Comparison of ENCODE assay signal across 18 cellular contexts in genomic region chr1:34790985-34791384, GRCh38. TPM values are rescaled to one million over a fixed set of nuclear protein-coding genes. Genes with fewer than 3 reads are reported as not detected.
"Had no signal": no experiment of that assay in that cellular context is flagged by ENCODE, and none has a peak within 500 bp of the region (broad histone marks: within the 10 kb centered on the region; RNA-seq: fewer than 3 reads in every experiment).

No MANE protein-coding gene starts in this region.

- H3K27ac Mint-ChIP-seq: activated CD4-positive, alpha-beta memory T cell treated with anti-CD3 and anti-CD28 coated beads, Interleukin-2, amount 10 ng/mL, durations not matched to agents 7 days and 5 days; activated naive CD8-positive, alpha-beta T cell treated with anti-CD3 and anti-CD28 coated beads, Interleukin-2, amount 10 ng/mL, durations not matched to agents 7 days and 5 days; activated T-cell treated with anti-CD3 and anti-CD28 coated beads, Interleukin-2, amount 50 U/mL, for 72 hours; progenitor cell of endocrine pancreas had no signal

- H3K4me1 Mint-ChIP-seq: activated CD4-positive, alpha-beta memory T cell treated with anti-CD3 and anti-CD28 coated beads, Interleukin-2, amount 10 ng/mL, durations not matched to agents 7 days and 5 days had no signal

- H3K4me3 Mint-ChIP-seq: activated CD4-positive, alpha-beta memory T cell treated with anti-CD3 and anti-CD28 coated beads, Interleukin-2, amount 10 ng/mL, durations not matched to agents 7 days and 5 days; activated naive CD8-positive, alpha-beta T cell treated with anti-CD3 and anti-CD28 coated beads, Interleukin-2, amount 10 ng/mL, durations not matched to agents 7 days and 5 days; activated T-cell treated with anti-CD3 and anti-CD28 coated beads, Interleukin-2, amount 50 U/mL, for 72 hours had no signal

- H3K9me3 Mint-ChIP-seq: activated CD4-positive, alpha-beta memory T cell treated with anti-CD3 and anti-CD28 coated beads, Interleukin-2, amount 10 ng/mL, durations not matched to agents 7 days and 5 days; activated naive CD8-positive, alpha-beta T cell treated with anti-CD3 and anti-CD28 coated beads, Interleukin-2, amount 10 ng/mL, durations not matched to agents 7 days and 5 days; activated T-cell treated with anti-CD3 and anti-CD28 coated beads, Interleukin-2, amount 50 U/mL, for 72 hours; naive B cell had no signal

- H3K27ac ChIP-seq: cardiac muscle cell, thyroid gland had no signal

- ATAC-seq: activated T-cell treated with anti-CD3 and anti-CD28 coated beads, Interleukin-2, amount 50 U/mL, for 72 hours had no signal

- H3K36me3 ChIP-seq: cardiac muscle cell, thyroid gland had no signal

- H3K36me3 Mint-ChIP-seq: activated naive CD8-positive, alpha-beta T cell treated with anti-CD3 and anti-CD28 coated beads, Interleukin-2, amount 10 ng/mL, durations not matched to agents 7 days and 5 days; naive B cell had no signal

- DNase-seq: activated CD4-positive, alpha-beta memory T cell treated with anti-CD3 and anti-CD28 coated beads, Interleukin-2, amount 10 ng/mL, durations not matched to agents 7 days and 5 days; activated CD4-positive, alpha-beta T cell treated with anti-CD3 and anti-CD28 coated beads for 1 hour; activated gamma-delta T cell treated with Interleukin-2 at 50 U/mL for 16 hours; activated naive CD8-positive, alpha-beta T cell treated with anti-CD3 and anti-CD28 coated beads, Interleukin-2, amount 10 ng/mL, durations not matched to agents 7 days and 5 days; activated T-cell treated with anti-CD3 and anti-CD28 coated beads, Interleukin-2, amount 50 U/mL, for 72 hours; anterior cingulate cortex; effector memory CD4-positive, alpha-beta T cell; naive B cell; sigmoid colon; stimulated activated CD4-positive, alpha-beta T cell treated with anti-CD3 and anti-CD28 coated beads, Interleukin-15, amount 100 ng/mL, for 24 hours; stimulated activated CD4-positive, alpha-beta T cell treated with anti-CD3 and anti-CD28 coated beads, Interleukin-4, amount 100 ng/mL, for 24 hours; stomach; T1000; thyroid gland had no signal

- H3K27me3 ChIP-seq: thyroid gland had no signal

- H3K4me3 ChIP-seq: cardiac muscle cell, lung, sigmoid colon, stomach, thyroid gland had no signal

- H3K9me3 ChIP-seq: sigmoid colon, stomach, thyroid gland had no signal

RNA-seq across cellular contexts. Expression of gene GJA4, which starts 1.8 kb away (rescaled TPM):
- total RNA-seq: activated CD4-positive, alpha-beta memory T cell treated with anti-CD3 and anti-CD28 coated beads, Interleukin-2, amount 10 ng/mL, durations not matched to agents 7 days and 5 days; activated naive CD8-positive, alpha-beta T cell treated with anti-CD3 and anti-CD28 coated beads, Interleukin-2, amount 10 ng/mL, durations not matched to agents 7 days and 5 days had no signal
- polyA plus RNA-seq: cardiac muscle cell, keratinocyte had no signal

RNA-seq across cellular contexts. Expression of gene GJB3, which starts 10.0 kb away (rescaled TPM):
- total RNA-seq: activated CD4-positive, alpha-beta memory T cell treated with anti-CD3 and anti-CD28 coated beads, Interleukin-2, amount 10 ng/mL, durations not matched to agents 7 days and 5 days; activated naive CD8-positive, alpha-beta T cell treated with anti-CD3 and anti-CD28 coated beads, Interleukin-2, amount 10 ng/mL, durations not matched to agents 7 days and 5 days; activated T-cell treated with anti-CD3 and anti-CD28 coated beads, Interleukin-2, amount 50 U/mL, for 72 hours; cardiac muscle cell; sigmoid colon had no signal
- polyA plus RNA-seq: cardiac muscle cell had no signal

RNA-seq across cellular contexts. Expression of gene GJB4, which starts 31.4 kb away (rescaled TPM):
- total RNA-seq: activated CD4-positive, alpha-beta memory T cell treated with anti-CD3 and anti-CD28 coated beads, Interleukin-2, amount 10 ng/mL, durations not matched to agents 7 days and 5 days; activated naive CD8-positive, alpha-beta T cell treated with anti-CD3 and anti-CD28 coated beads, Interleukin-2, amount 10 ng/mL, durations not matched to agents 7 days and 5 days; activated T-cell treated with anti-CD3 and anti-CD28 coated beads, Interleukin-2, amount 50 U/mL, for 72 hours; cardiac muscle cell; progenitor cell of endocrine pancreas; sigmoid colon; thyroid gland had no signal
- polyA plus RNA-seq: cardiac muscle cell had no signal

RNA-seq across cellular contexts. Expression of gene GJB5, which starts 36.1 kb away (rescaled TPM):
- total RNA-seq: activated CD4-positive, alpha-beta memory T cell treated with anti-CD3 and anti-CD28 coated beads, Interleukin-2, amount 10 ng/mL, durations not matched to agents 7 days and 5 days; activated naive CD8-positive, alpha-beta T cell treated with anti-CD3 and anti-CD28 coated beads, Interleukin-2, amount 10 ng/mL, durations not matched to agents 7 days and 5 days; activated T-cell treated with anti-CD3 and anti-CD28 coated beads, Interleukin-2, amount 50 U/mL, for 72 hours; cardiac muscle cell; progenitor cell of endocrine pancreas; sigmoid colon; thyroid gland had no signal
- polyA plus RNA-seq: cardiac muscle cell had no signal
